37 cellular contexts compared by ENCODE assay signal in the genomic region with DNA sequence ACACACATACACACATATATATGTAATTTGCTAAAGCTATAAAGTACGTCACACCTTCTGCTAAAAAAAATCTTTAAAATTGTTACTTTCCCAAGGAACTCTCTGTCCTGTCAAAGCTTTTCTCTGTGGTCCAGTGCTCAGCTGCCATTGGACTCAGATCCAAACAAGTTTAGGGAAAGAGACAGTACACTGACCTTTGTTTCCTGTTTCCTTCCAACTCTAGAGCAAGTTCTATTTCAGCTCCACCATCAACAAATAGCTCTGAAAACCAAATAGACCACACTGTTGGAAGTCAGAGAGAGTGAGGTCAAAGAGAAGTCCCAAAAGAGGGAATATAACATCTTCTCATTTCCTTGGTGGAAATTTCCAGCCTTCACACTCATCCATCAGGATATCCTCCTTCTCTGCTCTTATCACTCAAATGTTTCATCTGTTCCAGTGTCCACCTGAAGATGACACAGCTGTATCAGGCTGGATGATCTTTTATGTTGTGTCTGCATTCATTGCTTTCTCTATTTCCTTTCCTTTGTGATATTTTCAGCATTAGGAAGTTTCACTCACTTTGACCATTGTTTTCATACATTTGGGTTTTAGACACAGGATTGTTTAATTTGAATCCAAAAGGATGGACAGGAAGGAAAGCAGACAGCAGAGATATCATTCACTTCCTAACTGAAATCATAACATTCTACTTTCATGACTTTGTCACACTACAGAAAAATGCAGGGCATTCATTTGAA.
"Had no signal": no experiment of that assay in that cellular context is flagged by ENCODE, and none has a peak within 500 bp of the region (broad histone marks: within the 10 kb centered on the region; RNA-seq: fewer than 3 reads in every experiment).

No MANE protein-coding gene starts in this region.

- DNase-seq: activated CD4-positive, alpha-beta memory T cell treated with anti-CD3 and anti-CD28 coated beads, Interleukin-2, amount 10 ng/mL, durations not matched to agents 7 days and 5 days; activated CD4-positive, alpha-beta T cell treated with anti-CD3 and anti-CD28 coated beads for 1 hour; activated CD4-positive, alpha-beta T cell treated with anti-CD3 and anti-CD28 coated beads, Interleukin-2, amount 10 ng/mL, durations not matched to agents 7 days and 5 days; activated CD8-positive, alpha-beta memory T cell treated with anti-CD3 and anti-CD28 coated beads, Interleukin-2, amount 50 U/mL, for 48 hours; activated gamma-delta T cell treated with Interleukin-2 at 50 U/mL for 16 hours; activated naive CD4-positive, alpha-beta T cell treated with anti-CD3 and anti-CD28 coated beads, Interleukin-2, amount 50 U/mL, for 16 hours; activated T-cell treated with anti-CD3 and anti-CD28 coated beads, Interleukin-2, amount 50 U/mL, for 24 hours; amygdala; dorsolateral prefrontal cortex; effector memory CD8-positive, alpha-beta T cell; foreskin keratinocyte; heart left ventricle; hypothalamus; immature natural killer cell; kidney; left colon; lower lobe of right lung; mesendoderm; mucosa of descending colon; ovary; stimulated activated CD4-positive, alpha-beta T cell treated with anti-CD3 and anti-CD28 coated beads, Interleukin-4, amount 100 ng/mL, for 24 hours; stomach; SW 1271; tibial artery; upper lobe of right lung had no signal

- H3K27ac ChIP-seq: dorsolateral prefrontal cortex, foreskin keratinocyte, heart left ventricle, lower lobe of right lung, ovary, skin epidermis, stomach, suprapubic skin, tibial artery, upper lobe of right lung had no signal

- ATAC-seq: effector memory CD8-positive, alpha-beta T cell; esophagus mucosa; foreskin keratinocyte; left colon; lower lobe of right lung; mucosa of descending colon; natural killer cell treated with Interleukin-12 subunit alpha and Interleukin-12 subunit beta and Interleukin-15 and Interleukin-18, amount 100 ng/mL, for 72 hours; sciatic nerve; stimulated activated memory B cell treated with anti-CD40 and anti-IgM and Interleukin-4, amounts not matched to agents 10 μg/mL and 1 μg/mL and 100 μg/mL, for 72 hours; upper lobe of right lung; WTC11 had no signal

- H3K27me3 Mint-ChIP-seq: activated CD4-positive, alpha-beta memory T cell treated with anti-CD3 and anti-CD28 coated beads, Interleukin-2, amount 10 ng/mL, durations not matched to agents 7 days and 5 days; activated CD4-positive, alpha-beta T cell treated with anti-CD3 and anti-CD28 coated beads, Interleukin-2, amount 10 ng/mL, durations not matched to agents 7 days and 5 days; activated T-cell treated with anti-CD3 and anti-CD28 coated beads, Interleukin-2, amount 50 U/mL, for 24 hours; central memory CD8-positive, alpha-beta T cell; effector memory CD8-positive, alpha-beta T cell; natural killer cell treated with Interleukin-12 subunit alpha and Interleukin-12 subunit beta and Interleukin-15 and Interleukin-18, amount 100 ng/mL, for 72 hours; stimulated activated memory B cell treated with anti-CD40 and anti-IgM and Interleukin-4, amounts not matched to agents 10 μg/mL and 1 μg/mL and 100 μg/mL, for 72 hours had no signal

- H3K36me3 Mint-ChIP-seq: WTC11 had no signal

- H3K9me3 Mint-ChIP-seq: activated CD4-positive, alpha-beta T cell treated with anti-CD3 and anti-CD28 coated beads, Interleukin-2, amount 10 ng/mL, durations not matched to agents 7 days and 5 days; stimulated activated memory B cell treated with anti-CD40 and anti-IgM and Interleukin-4, amounts not matched to agents 10 μg/mL and 1 μg/mL and 100 μg/mL, for 72 hours; T-helper 1 cell treated with Interleukin-12 subunit alpha and Interleukin-12 subunit beta and Interleukin-4 antibody, amounts not matched to agents 30 μg/mL and 1 μg/mL, for 36 hours; WTC11 had no signal

- FAIRE-seq: bronchial epithelial cell, colon, kidney had no signal

- H3K4me3 Mint-ChIP-seq: activated CD4-positive, alpha-beta memory T cell treated with anti-CD3 and anti-CD28 coated beads, Interleukin-2, amount 10 ng/mL, durations not matched to agents 7 days and 5 days; activated CD4-positive, alpha-beta T cell treated with anti-CD3 and anti-CD28 coated beads, Interleukin-2, amount 10 ng/mL, durations not matched to agents 7 days and 5 days; activated T-cell treated with anti-CD3 and anti-CD28 coated beads, Interleukin-2, amount 50 U/mL, for 24 hours; central memory CD8-positive, alpha-beta T cell; effector memory CD8-positive, alpha-beta T cell; immature natural killer cell; natural killer cell treated with Interleukin-12 subunit alpha and Interleukin-12 subunit beta and Interleukin-15 and Interleukin-18, amount 100 ng/mL, for 72 hours; stimulated activated memory B cell treated with anti-CD40 and anti-IgM and Interleukin-4, amounts not matched to agents 10 μg/mL and 1 μg/mL and 100 μg/mL, for 72 hours; T-helper 1 cell treated with Interleukin-12 subunit alpha and Interleukin-12 subunit beta and Interleukin-4 antibody, amounts not matched to agents 30 μg/mL and 1 μg/mL, for 36 hours; WTC11 had no signal

- H3K27me3 ChIP-seq: foreskin keratinocyte, heart left ventricle, ovary, stomach, suprapubic skin, tibial artery, upper lobe of right lung had no signal

- H3K27ac Mint-ChIP-seq: activated CD4-positive, alpha-beta memory T cell treated with anti-CD3 and anti-CD28 coated beads, Interleukin-2, amount 10 ng/mL, durations not matched to agents 7 days and 5 days; activated CD4-positive, alpha-beta T cell treated with anti-CD3 and anti-CD28 coated beads, Interleukin-2, amount 10 ng/mL, durations not matched to agents 7 days and 5 days; activated T-cell treated with anti-CD3 and anti-CD28 coated beads, Interleukin-2, amount 50 U/mL, for 24 hours; effector memory CD8-positive, alpha-beta T cell; immature natural killer cell; natural killer cell treated with Interleukin-12 subunit alpha and Interleukin-12 subunit beta and Interleukin-15 and Interleukin-18, amount 100 ng/mL, for 72 hours; progenitor cell of endocrine pancreas; stimulated activated memory B cell treated with anti-CD40 and anti-IgM and Interleukin-4, amounts not matched to agents 10 μg/mL and 1 μg/mL and 100 μg/mL, for 72 hours; T-helper 1 cell treated with Interleukin-12 subunit alpha and Interleukin-12 subunit beta and Interleukin-4 antibody, amounts not matched to agents 30 μg/mL and 1 μg/mL, for 36 hours; WTC11 had no signal

- H3K4me1 Mint-ChIP-seq: activated CD4-positive, alpha-beta memory T cell treated with anti-CD3 and anti-CD28 coated beads, Interleukin-2, amount 10 ng/mL, durations not matched to agents 7 days and 5 days; activated CD4-positive, alpha-beta T cell treated with anti-CD3 and anti-CD28 coated beads, Interleukin-2, amount 10 ng/mL, durations not matched to agents 7 days and 5 days; central memory CD8-positive, alpha-beta T cell; immature natural killer cell; stimulated activated memory B cell treated with anti-CD40 and anti-IgM and Interleukin-4, amounts not matched to agents 10 μg/mL and 1 μg/mL and 100 μg/mL, for 72 hours; WTC11 had no signal

- H3K4me1 ChIP-seq: foreskin keratinocyte, lower lobe of right lung, stomach, suprapubic skin, tibial artery, upper lobe of right lung had no signal

- H3K36me3 ChIP-seq: heart left ventricle, lower lobe of right lung, ovary, stomach, suprapubic skin, tibial artery, upper lobe of right lung had no signal

- H3K4me3 ChIP-seq: dorsolateral prefrontal cortex, heart left ventricle, lower lobe of right lung, mucosa of descending colon, ovary, skin epidermis, stomach, suprapubic skin, tibial artery, upper lobe of right lung had no signal

- H3K9me3 ChIP-seq: lower lobe of right lung, mucosa of descending colon, ovary, stomach, suprapubic skin, upper lobe of right lung had no signal
